ENCODE assay signal across 23 cellular contexts in the genomic region with DNA sequence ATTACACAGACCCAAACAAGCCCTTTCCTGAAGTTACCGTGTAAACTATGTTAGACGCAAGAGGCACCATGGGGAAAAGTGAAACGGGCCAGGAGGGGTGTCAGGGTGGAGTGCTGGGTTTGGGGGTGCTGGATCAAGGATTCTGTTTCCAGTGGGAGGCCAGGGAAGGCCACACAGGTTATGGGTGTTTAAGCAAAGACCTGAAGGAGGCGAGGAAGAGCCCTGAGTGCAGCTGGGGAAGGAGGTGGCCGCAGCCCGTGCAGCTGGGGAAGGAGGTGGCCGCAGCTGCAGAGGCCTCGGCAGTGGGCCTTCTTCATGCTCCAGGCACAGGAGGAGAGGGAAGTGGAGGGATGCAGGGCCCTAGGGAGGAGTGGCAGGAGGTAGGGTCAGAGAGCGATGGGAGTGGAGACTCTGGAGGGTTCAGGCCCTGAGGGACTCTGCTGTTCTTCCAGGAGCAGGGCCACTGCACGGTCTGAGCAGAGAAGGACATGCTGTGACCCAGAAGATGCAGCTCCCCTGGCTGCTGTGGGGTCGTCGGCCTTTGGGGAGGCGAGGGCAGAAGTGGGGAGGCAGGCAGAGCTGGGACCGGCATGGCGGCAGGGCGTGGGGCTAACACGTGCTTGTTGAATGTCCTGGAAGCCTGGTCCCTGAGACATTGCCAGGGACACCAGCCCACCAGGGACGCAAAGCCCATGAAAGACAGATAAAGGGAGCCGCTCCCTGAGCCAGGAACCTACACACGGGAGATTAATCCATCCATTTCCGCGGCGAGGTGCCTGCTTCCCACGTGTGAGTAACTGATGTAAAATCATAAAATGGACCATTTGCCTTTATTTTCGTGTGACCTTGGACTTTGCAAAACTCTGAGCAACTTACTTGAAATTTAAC.
A peak's percentile ranks its signal among the peaks of the same experiment; 100 is the strongest.
DNase-seq lines count a peak whose midpoint lies in the region; TF ChIP-seq lines count a peak whose summit lies in the region.
"Had no signal": no experiment of that assay in that cellular context is flagged by ENCODE, and none has a peak within 500 bp of the region (broad histone marks: within the 10 kb centered on the region; RNA-seq: fewer than 3 reads in every experiment).

No MANE protein-coding gene starts in this region.

- 90% methylated on average over 25 of the region's 25 CpGs for WGBS in esophagus muscularis mucosa

- no peaks in the 10 kb centered on the region for H3K27me3 Mint-ChIP-seq in osteocyte (ENCODE audit: unreplicated experiment)

- H3K9me3 ChIP-seq in left ventricle myocardium inferior (replicated peaks) (peaks cover 27% of the 10 kb centered on the region), esophagus muscularis mucosa (peaks cover 0 to 23% (median 15%) of the 10 kb centered on the region in 4 donors)

- H3K27ac Mint-ChIP-seq in osteocyte (ENCODE audit: unreplicated experiment): no peak overlapping the region
- H3K27ac Mint-ChIP-seq: CD4-positive, alpha-beta memory T cell had no signal

- no peak for TF ChIP-seq CTCF in left ventricle myocardium inferior (IDR thresholded peaks at IDR 0.05; ENCODE audit: borderline replicate concordance)
- TF ChIP-seq CTCF in esophagus muscularis mucosa (IDR thresholded peaks at IDR 0.05): no peak
- TF ChIP-seq CTCF in osteocyte (IDR thresholded peaks at IDR 0.05): no peak

- H3K4me3 Mint-ChIP-seq in osteocyte (ENCODE audit: unreplicated experiment): no peak overlapping the region
- H3K4me3 Mint-ChIP-seq: CD4-positive, alpha-beta memory T cell had no signal

- H3K36me3 ChIP-seq in left ventricle myocardium inferior: no peaks in the 10 kb centered on the region
- no peaks in the 10 kb centered on the region for H3K36me3 ChIP-seq in esophagus muscularis mucosa
- H3K36me3 ChIP-seq: BLaER1 treated with 17β-estradiol and CSF1 and Interleukin-3, amounts not matched to agents 10 nM and 100 nM; MG63; SJSA1 had no signal

- intact Hi-C loops in cardiac septum (cut with DNase I): no loop called here
- intact Hi-C loops in left ventricle myocardium inferior (cut with micrococcal nuclease): no loop called here
- intact Hi-C loops in esophagus muscularis mucosa (cut with DNase I): no loop called here

- peaks cover 22% of the 10 kb centered on the region for H3K27me3 ChIP-seq in left ventricle myocardium inferior (ENCODE audit: low read depth)
- peaks cover 0 to 59% (median 0%) of the 10 kb centered on the region in 4 donors for H3K27me3 ChIP-seq in esophagus muscularis mucosa
- H3K27me3 ChIP-seq: BLaER1 treated with 17β-estradiol and CSF1 and Interleukin-3, amounts not matched to agents 10 nM and 100 nM; MG63; SJSA1 had no signal

- no peaks in the 10 kb centered on the region for H3K36me3 Mint-ChIP-seq in osteocyte (ENCODE audit: unreplicated experiment)
- H3K36me3 Mint-ChIP-seq: CD4-positive, alpha-beta memory T cell had no signal

- no peaks in the 10 kb centered on the region for H3K4me1 ChIP-seq in left ventricle myocardium inferior
- H3K4me1 ChIP-seq in esophagus muscularis mucosa: no peaks in the 10 kb centered on the region
- H3K4me1 ChIP-seq: BLaER1 treated with 17β-estradiol and CSF1 and Interleukin-3, amounts not matched to agents 10 nM and 100 nM; SJSA1 had no signal

- H3K4me1 Mint-ChIP-seq in osteocyte (ENCODE audit: unreplicated experiment): no peaks in the 10 kb centered on the region
- H3K4me1 Mint-ChIP-seq: CD4-positive, alpha-beta memory T cell had no signal

- H3K27ac ChIP-seq in left ventricle myocardium inferior (replicated peaks): no peak overlapping the region
- no peak overlapping the region for H3K27ac ChIP-seq in esophagus muscularis mucosa (replicated peaks in 1 of 4)
- H3K27ac ChIP-seq: BLaER1 treated with 17β-estradiol and CSF1 and Interleukin-3, amounts not matched to agents 10 nM and 100 nM; SJSA1 had no signal

- peaks cover 32% of the 10 kb centered on the region for H3K9me3 Mint-ChIP-seq in osteocyte (ENCODE audit: unreplicated experiment)

- DNase-seq in cardiac septum (ENCODE audit: low spot score) (peak; percentile 54), left ventricle myocardium inferior (no peak), esophagus muscularis mucosa (ENCODE audit: extremely low spot score) (peak; percentile 57), osteocyte (ENCODE audit: extremely low spot score, unreplicated experiment) (peak; percentile 71), AG20443 (ENCODE audit: low spot score) (no peak)
- DNase-seq in activated CD4-positive, alpha-beta T cell treated with anti-CD3 and anti-CD28 coated beads, Interleukin-2, amount 50 U/mL, for 48 hours: no peak
- DNase-seq in activated CD4-positive, alpha-beta T cell treated with anti-CD3 and anti-CD28 coated beads, Interleukin-2, amount 50 U/mL, for 4 hours: no peak
- DNase-seq: AML-193; CD4-positive, alpha-beta memory T cell; COR-L47; EL; GDM1; IMR-90; KG1; MG63; NCI-H2029 treated with DMSO at 0.1 percent for 48 hours; NCI-H446 treated with DMSO at 0.1 percent for 48 hours; NCI-H526; NCI-H82; NK-92 treated with Interleukin-12 subunit alpha and Interleukin-12 subunit beta, amount 100 ng/mL, for 24 hours; PC-3 had no signal

- H3K4me3 ChIP-seq in left ventricle myocardium inferior (no peak overlapping the region), esophagus muscularis mucosa (no peak overlapping the region)
- H3K4me3 ChIP-seq: BLaER1 treated with 17β-estradiol and CSF1 and Interleukin-3, amounts not matched to agents 10 nM and 100 nM; MG63; SJSA1 had no signal

- no peak for TF ChIP-seq EP300 in esophagus muscularis mucosa (IDR thresholded peaks at IDR 0.05)

- TF ChIP-seq POLR2A in esophagus muscularis mucosa (IDR thresholded peaks at IDR 0.05; ENCODE audit: low read depth): no peak

Comparison
In these comparisons a context has a peak if more than half of its experiments do, and no peak if none do; other contexts are left out.
1. DNase-seq: peak in cardiac septum (single experiment), esophagus muscularis mucosa (single experiment) and osteocyte (single experiment); none in left ventricle myocardium inferior (single experiment), AG20443 (single experiment), activated CD4-positive, alpha-beta T cell treated with anti-CD3 and anti-CD28 coated beads, Interleukin-2, amount 50 U/mL, for 48 hours (0 of 2) and activated CD4-positive, alpha-beta T cell treated with anti-CD3 and anti-CD28 coated beads, Interleukin-2, amount 50 U/mL, for 4 hours (0 of 2).